ENCODE assay signal across 1 cellular context in genomic region chr16:31032736-31033708, GRCh38.
A peak's percentile ranks its signal among the peaks of the same experiment; 100 is the strongest.
TF ChIP-seq lines count a peak whose summit lies in the region.

TSS of gene STX4 (plus strand) at chr16:31033558. CDS start at chr16:31033806, 248 bp downstream.

TF ChIP-seq in K562, 482 proteins besides CTCF, POLR2A, EP300 and RAD21 (continued from another document and continues in another):
- TF ChIP-seq CLOCK (CRISPR knock-in tag; IDR thresholded peaks at IDR 0.05; ENCODE audit: borderline replicate concordance), result peak; percentile 93
- TF ChIP-seq TAL1 (IDR thresholded peaks at IDR 0.05), result no peak
- TF ChIP-seq RBM17 (IDR thresholded peaks at IDR 0.05; ENCODE audit: borderline replicate concordance, low read depth, low read length), result no peak
- no peak for TF ChIP-seq ZNF668 (CRISPR knock-in tag; IDR thresholded peaks at IDR 0.05)
- no peak for TF ChIP-seq HOMEZ (CRISPR knock-in tag; IDR thresholded peaks at IDR 0.05)
- peak; percentile 93 for TF ChIP-seq ZNF589 (CRISPR knock-in tag; IDR thresholded peaks at IDR 0.05; ENCODE audit: low read depth)
- TF ChIP-seq CHD7 (IDR thresholded peaks at IDR 0.05; ENCODE audit: low read depth, low read length), result no peak
- TF ChIP-seq PKNOX1 (IDR thresholded peaks at IDR 0.05), result no peak; the same call in none of the 2 replicates
- no peak for TF ChIP-seq EZH2 (IDR thresholded peaks at IDR 0.05; ENCODE audit: borderline replicate concordance, low read depth, low read length)
- peak; percentile 90 to 98 for TF ChIP-seq MLX (CRISPR knock-in tag; conservative IDR thresholded peaks at IDR 0.05)
- TF ChIP-seq POU5F1 (IDR thresholded peaks at IDR 0.05; ENCODE audit: borderline replicate concordance, low read depth, low read length, partially characterized antibody), result no peak
- TF ChIP-seq NKRF (IDR thresholded peaks at IDR 0.05; ENCODE audit: borderline replicate concordance), result peak; percentile 88
- no peak for TF ChIP-seq SNRNP70 (optimal IDR thresholded peaks at IDR 0.05; ENCODE audit: low read depth, low read length)
- no peak for TF ChIP-seq NR2F6 (CRISPR knock-in tag; IDR thresholded peaks at IDR 0.05)
- TF ChIP-seq TCFL5 (CRISPR knock-in tag; conservative IDR thresholded peaks at IDR 0.05), result no peak
- no peak; the same call in 1 of the 2 replicates for TF ChIP-seq GATAD2B (IDR thresholded peaks at IDR 0.05; ENCODE audit: borderline replicate concordance)
- no peak for TF ChIP-seq CREBBP (IDR thresholded peaks at IDR 0.05; ENCODE audit: low read depth, low read length)
- TF ChIP-seq TFAM (CRISPR knock-in tag; conservative IDR thresholded peaks at IDR 0.05), result no peak
- peak; percentile 34; the same call in 1 of the 2 replicates for TF ChIP-seq MYNN (IDR thresholded peaks at IDR 0.05)
- no peak for TF ChIP-seq MYNN (CRISPR knock-in tag; IDR thresholded peaks at IDR 0.05)
- TF ChIP-seq GTF2F1 (IDR thresholded peaks at IDR 0.05; ENCODE audit: low read depth, low read length), result no peak
- TF ChIP-seq KDM1A (IDR thresholded peaks at IDR 0.05), result no peak
- TF ChIP-seq ZBTB43 (CRISPR knock-in tag; IDR thresholded peaks at IDR 0.05), result no peak
- TF ChIP-seq TBL1XR1 (IDR thresholded peaks at IDR 0.05; ENCODE audit: low read length in 2 of 2), result peak in 1 of 2 experiments; percentile 47; a peak in 1 of 4 replicates
- no peak for TF ChIP-seq ZBTB8A (IDR thresholded peaks at IDR 0.05; ENCODE audit: partially characterized antibody)
- TF ChIP-seq GTF3C2 (IDR thresholded peaks at IDR 0.05; ENCODE audit: borderline replicate concordance, extremely low read depth, insufficient read length), result no peak
